ENCODE assay signal across 11 cellular contexts in the genomic region with DNA sequence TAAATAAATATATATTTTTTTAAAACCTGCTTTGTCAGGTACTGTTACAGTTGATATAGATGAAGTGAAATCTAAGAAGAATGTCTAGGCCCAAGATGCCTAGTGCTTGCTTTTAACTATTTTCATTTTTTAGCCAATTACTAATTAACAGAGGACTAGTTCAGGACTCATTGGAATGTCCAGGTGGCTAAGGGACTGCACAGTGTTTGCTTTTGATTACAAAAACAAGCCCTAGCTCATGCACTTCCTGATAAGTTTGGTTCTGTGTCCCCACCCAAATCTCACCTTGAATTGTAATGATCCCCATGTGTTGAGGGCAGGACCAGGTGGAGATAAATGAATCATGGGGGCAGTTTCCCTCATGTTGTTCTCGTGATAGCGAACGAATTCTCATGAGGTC.
"Had no signal": no experiment of that assay in that cellular context is flagged by ENCODE, and none has a peak within 500 bp of the region (broad histone marks: within the 10 kb centered on the region; RNA-seq: fewer than 3 reads in every experiment).

No MANE protein-coding gene starts in this region.

- H2AFZ ChIP-seq: GM23248, GM23338 had no signal

- FAIRE-seq: H1, H54 had no signal

- H3K9me3 Mint-ChIP-seq: GM23338, H9, HFFc6 had no signal

- H3K9me3 ChIP-seq: HAP-1 had no signal

- H3K27ac Mint-ChIP-seq: GM23338, H9, HFFc6 had no signal

- H3K4me2 ChIP-seq: GM23338 had no signal

- H3K36me3 ChIP-seq: HAP-1 had no signal

- H3K4me1 ChIP-seq: HAP-1 had no signal

- ATAC-seq: GM23338, HCT116 had no signal

- H3K27ac ChIP-seq: GM23248 had no signal

- DNase-seq: GM23248, GOT3, H7, H9, HCEC 1CT, HFFc6 had no signal

- H3K9ac ChIP-seq: GM23248 had no signal

- H3K4me3 ChIP-seq: GM23248, GM23338, HAP-1 had no signal

- H3K4me1 Mint-ChIP-seq: GM23338, H9 had no signal

- H3K4me3 Mint-ChIP-seq: GM23338, H9, HFFc6 had no signal
